Comparison of ENCODE assay signal across 13 cellular contexts in genomic region chr22:44088976-44089570, GRCh38.
DNase-seq lines count a peak whose midpoint lies in the region; ATAC-seq, FAIRE-seq and TF ChIP-seq lines count a peak whose summit lies in the region.
"Had no signal": no experiment of that assay in that cellular context is flagged by ENCODE, and none has a peak within 500 bp of the region (broad histone marks: within the 10 kb centered on the region; RNA-seq: fewer than 3 reads in every experiment).

No MANE protein-coding gene starts in this region.

- H3K9ac ChIP-seq in IMR-90 (ENCODE audit: low read depth, low read length): no peak overlapping the region
- no peak overlapping the region for H3K9ac ChIP-seq in kidney (ENCODE audit: low read length in 2 of 2)

- no peak overlapping the region for H3K27ac ChIP-seq in IMR-90 (ENCODE audit: insufficient read depth, low read length)
- H3K27ac ChIP-seq in kidney (ENCODE audit: low read depth in 2 of 2, low read length in 2 of 2): no peak overlapping the region

- H3K4me1 ChIP-seq in IMR-90 (ENCODE audit: control insufficient read depth, insufficient read depth, low read length): peaks cover 10% of the 10 kb centered on the region; the same call in 1 of the 2 replicates
- H3K4me1 ChIP-seq in kidney (ENCODE audit: control insufficient read depth in 1 of 2, insufficient read depth in 1 of 2, low read depth in 1 of 2, low read length in 2 of 2): no peaks in the 10 kb centered on the region

- TF ChIP-seq CTCF in IMR-90 (conservative IDR thresholded peaks at IDR 0.05; ENCODE audit: low read depth, low read length): no peak
- no peak for TF ChIP-seq CTCF in kidney (IDR thresholded peaks at IDR 0.05; ENCODE audit: borderline replicate concordance, extremely low read depth, insufficient read depth)

- H3K9me3 Mint-ChIP-seq in central memory CD8-positive, alpha-beta T cell: no peaks in the 10 kb centered on the region
- peaks cover 2% of the 10 kb centered on the region for H3K9me3 Mint-ChIP-seq in activated CD4-positive, alpha-beta memory T cell treated with anti-CD3 and anti-CD28 coated beads for 36 hours
- H3K9me3 Mint-ChIP-seq: stimulated activated naive CD8-positive, alpha-beta T cell treated with anti-CD3 and anti-CD28 coated beads, Interleukin-15, Interleukin-2, amounts not matched to agents 100 ng/mL and 50 ng/mL, for 24 hours had no signal

- DNase-seq in IMR-90 (peak; percentile 22), kidney (peak; percentile 45), stromal cell of bone marrow (ENCODE audit: low read depth) (peak; percentile 53), SKM-1 (lab: John Stamatoyannopoulos, UW; ENCODE audit: unreplicated experiment) (no peak)
- no peak for DNase-seq in central memory CD8-positive, alpha-beta T cell (ENCODE audit: low spot score in 2 of 2)
- no peak for DNase-seq in activated CD4-positive, alpha-beta memory T cell treated with anti-CD3 and anti-CD28 coated beads for 36 hours
- DNase-seq: activated CD8-positive, alpha-beta memory T cell treated with anti-CD3 and anti-CD28 coated beads, Interleukin-2, amount 10 ng/mL, durations not matched to agents 7 days and 5 days; NCI-H526; T-helper 1 cell had no signal

- dilution Hi-C loops in IMR-90 (cut with HindIII; ENCODE audit: low sequenced_read_pairs, unreplicated experiment): no loop called here

- TF ChIP-seq RAD21 in IMR-90 (IDR thresholded peaks at IDR 0.05; ENCODE audit: low read length): no peak

- no peak for FAIRE-seq in kidney (lab: Jason Lieb, UNC)
- FAIRE-seq: K562 had no signal

- no peaks in the 10 kb centered on the region; the same call in none of the 2 replicates for H4K20me1 ChIP-seq in IMR-90 (ENCODE audit: insufficient read depth, low read length)

- H3K9me3 ChIP-seq in IMR-90 (ENCODE audit: control insufficient read depth, insufficient read depth, low read length): peaks cover 4% of the 10 kb centered on the region; the same call in 1 of the 2 replicates
- peaks cover 0 to 4% of the 10 kb centered on the region in 2 donors for H3K9me3 ChIP-seq in kidney (ENCODE audit: control insufficient read depth in 1 of 2, low read length in 2 of 2)

- TF ChIP-seq POLR2A in IMR-90 (IDR thresholded peaks at IDR 0.05; ENCODE audit: low read depth, low read length): no peak

- H3K4me2 ChIP-seq in IMR-90 (ENCODE audit: low read depth, low read length): no peak overlapping the region

- H3K4me3 ChIP-seq in IMR-90 (ENCODE audit: insufficient read depth, low read depth, low read length) (no peak overlapping the region), kidney (ENCODE audit: low read length in 2 of 2) (no peak overlapping the region)
- H3K4me3 ChIP-seq: K562 had no signal

- whole genome bisulfite sequencing in IMR-90 (ENCODE audit: extremely low coverage in 2 of 2, insufficient read length in 1 of 2), 2 experiments: 62% methylated on average over 4 of the region's 17 CpGs; no CpG with 5 or more reads in 1 of the 2 experiments

- H2BK15ac ChIP-seq in IMR-90 (ENCODE audit: low read depth, low read length): no peak overlapping the region

- peak overlapping the region; percentile 6 for H2AK9ac ChIP-seq in IMR-90 (replicated peaks; ENCODE audit: low read depth, low read length, poor library complexity)

- no peak overlapping the region for H3K14ac ChIP-seq in IMR-90 (replicated peaks; ENCODE audit: low read depth, low read length)

- no peak overlapping the region for H3K56ac ChIP-seq in IMR-90 (ENCODE audit: extremely low read depth, insufficient read depth, low read length)

- H3K23ac ChIP-seq in IMR-90 (ENCODE audit: low read depth, low read length): no peak overlapping the region

- POLR2A ChIA-PET in IMR-90 (lab: Charles Lee; ENCODE audit: unreplicated experiment): no interaction called here
- POLR2A ChIA-PET in activated CD4-positive, alpha-beta memory T cell treated with anti-CD3 and anti-CD28 coated beads for 36 hours (lab: Charles Lee): no interaction called here

- no TSS peak for BruUV-seq in IMR-90 (replicated peaks; lab: Mats Ljungman, UMichigan)

- CTCF ChIA-PET in IMR-90 (lab: Yijun Ruan, JAX): interaction anchor here (1.0 kb wide), 1 partner anchor 96 kb away, joined by 4 read pairs; no protein-coding TSS in a partner anchor
- CTCF ChIA-PET in activated CD4-positive, alpha-beta memory T cell treated with anti-CD3 and anti-CD28 coated beads for 36 hours (lab: Charles Lee): interaction anchor here (8.3 kb wide), 1 partner anchor 95 kb away, joined by 182 read pairs; no protein-coding TSS in a partner anchor

- H2BK5ac ChIP-seq in IMR-90 (ENCODE audit: low read depth, low read length, poor library complexity, severe bottlenecking): no peak overlapping the region

- H3K36me3 Mint-ChIP-seq in central memory CD8-positive, alpha-beta T cell (ENCODE audit: insufficient read depth): peaks cover 2% of the 10 kb centered on the region
- H3K36me3 Mint-ChIP-seq in activated CD4-positive, alpha-beta memory T cell treated with anti-CD3 and anti-CD28 coated beads for 36 hours: peaks cover 1% of the 10 kb centered on the region

- peak overlapping the region; percentile 60 for H3K27ac Mint-ChIP-seq in central memory CD8-positive, alpha-beta T cell (ENCODE audit: low read depth)
- H3K27ac Mint-ChIP-seq in activated CD4-positive, alpha-beta memory T cell treated with anti-CD3 and anti-CD28 coated beads for 36 hours: no peak overlapping the region
- H3K27ac Mint-ChIP-seq: activated CD8-positive, alpha-beta memory T cell treated with anti-CD3 and anti-CD28 coated beads, Interleukin-2, amount 10 ng/mL, durations not matched to agents 7 days and 5 days; stimulated activated naive CD8-positive, alpha-beta T cell treated with anti-CD3 and anti-CD28 coated beads, Interleukin-15, Interleukin-2, amounts not matched to agents 100 ng/mL and 50 ng/mL, for 24 hours had no signal

- peaks cover 4 to 9% of the 10 kb centered on the region in 2 experiments; a peak in 2 of 4 replicates for H3K79me1 ChIP-seq in IMR-90 (ENCODE audit: low read depth in 1 of 2, low read length in 2 of 2)

- H2AK5ac ChIP-seq in IMR-90 (ENCODE audit: low read depth, low read length): no peak overlapping the region

- no peak overlapping the region for H3K4ac ChIP-seq in IMR-90 (ENCODE audit: low read depth, low read length)

- no peak overlapping the region for H3K18ac ChIP-seq in IMR-90 (ENCODE audit: low read depth, low read length)

- H3K9me1 ChIP-seq in IMR-90 (ENCODE audit: insufficient read depth, low read length): no peaks in the 10 kb centered on the region

- no peak overlapping the region for H4K5ac ChIP-seq in IMR-90 (ENCODE audit: low read depth, low read length)

- H4K8ac ChIP-seq in IMR-90 (ENCODE audit: low read depth in 2 of 2, low read length in 2 of 2): no peak overlapping the region

- intact Hi-C loops in IMR-90 (cut with micrococcal nuclease) (no loop called here), kidney (cut with DNase I) (loop anchor here (10.0 kb wide), 1 partner anchor 94 kb away; no protein-coding TSS in a partner anchor)
- intact Hi-C loops in activated CD4-positive, alpha-beta memory T cell treated with anti-CD3 and anti-CD28 coated beads for 36 hours (cut with micrococcal nuclease): no loop called here

- in situ Hi-C loops in IMR-90 (cut with MboI; ENCODE audit: low sequenced_read_pairs): loop anchor here (5.0 kb wide), 1 partner anchor 533 kb away; no protein-coding TSS in a partner anchor

- no peak overlapping the region for H2BK120ac ChIP-seq in IMR-90 (ENCODE audit: low read depth, low read length)

- no peak overlapping the region for H3K4me3 Mint-ChIP-seq in central memory CD8-positive, alpha-beta T cell
- no peak overlapping the region for H3K4me3 Mint-ChIP-seq in activated CD4-positive, alpha-beta memory T cell treated with anti-CD3 and anti-CD28 coated beads for 36 hours
- H3K4me3 Mint-ChIP-seq: activated CD8-positive, alpha-beta memory T cell treated with anti-CD3 and anti-CD28 coated beads, Interleukin-2, amount 10 ng/mL, durations not matched to agents 7 days and 5 days; stimulated activated naive CD8-positive, alpha-beta T cell treated with anti-CD3 and anti-CD28 coated beads, Interleukin-15, Interleukin-2, amounts not matched to agents 100 ng/mL and 50 ng/mL, for 24 hours had no signal

- no peak overlapping the region for H4K91ac ChIP-seq in IMR-90 (ENCODE audit: insufficient read depth, low read depth, low read length)

- H3K4me1 Mint-ChIP-seq in central memory CD8-positive, alpha-beta T cell: peaks cover 6% of the 10 kb centered on the region
- H3K4me1 Mint-ChIP-seq in activated CD4-positive, alpha-beta memory T cell treated with anti-CD3 and anti-CD28 coated beads for 36 hours (ENCODE audit: low read depth): peaks cover 13% of the 10 kb centered on the region

- H3K36me3 ChIP-seq in IMR-90 (ENCODE audit: control insufficient read depth, insufficient read depth, low read length) (no peaks in the 10 kb centered on the region), kidney (ENCODE audit: control insufficient read depth in 1 of 2, insufficient read depth in 2 of 2, low read length in 2 of 2) (no peaks in the 10 kb centered on the region)

- H3K27me3 Mint-ChIP-seq in central memory CD8-positive, alpha-beta T cell: no peaks in the 10 kb centered on the region
- H3K27me3 Mint-ChIP-seq in activated CD4-positive, alpha-beta memory T cell treated with anti-CD3 and anti-CD28 coated beads for 36 hours: no peaks in the 10 kb centered on the region
- H3K27me3 Mint-ChIP-seq: activated CD8-positive, alpha-beta memory T cell treated with anti-CD3 and anti-CD28 coated beads, Interleukin-2, amount 10 ng/mL, durations not matched to agents 7 days and 5 days; stimulated activated naive CD8-positive, alpha-beta T cell treated with anti-CD3 and anti-CD28 coated beads, Interleukin-15, Interleukin-2, amounts not matched to agents 100 ng/mL and 50 ng/mL, for 24 hours had no signal

- H2BK20ac ChIP-seq in IMR-90 (ENCODE audit: low read depth, low read length): no peak overlapping the region

- H2AFZ ChIP-seq in IMR-90 (replicated peaks; ENCODE audit: low read length, poor library complexity): no peak overlapping the region

- peak; percentile 45 for ATAC-seq in IMR-90 (ENCODE audit: low read depth)
- no peak for ATAC-seq in central memory CD8-positive, alpha-beta T cell (replicated peaks; ENCODE audit: extremely low read depth, poor library complexity, severe bottlenecking)
- ATAC-seq in GM19455 (IDR thresholded peaks at IDR 0.05; ENCODE audit: unreplicated experiment): no peak
- ATAC-seq in HG03460 (IDR thresholded peaks at IDR 0.05; ENCODE audit: unreplicated experiment): no peak
- ATAC-seq: activated CD8-positive, alpha-beta memory T cell treated with anti-CD3 and anti-CD28 coated beads, Interleukin-2, amount 10 ng/mL, durations not matched to agents 7 days and 5 days; K562 had no signal

- no peaks in the 10 kb centered on the region for H3K27me3 ChIP-seq in IMR-90 (ENCODE audit: control insufficient read depth, insufficient read depth, low read length)

TF ChIP-seq in IMR-90, 13 proteins besides CTCF, POLR2A, EP300 and RAD21 (continues in another document):
- no peak for TF ChIP-seq SMC3 (IDR thresholded peaks at IDR 0.05; ENCODE audit: low read depth, low read length)
- TF ChIP-seq NFE2L2 (IDR thresholded peaks at IDR 0.05; ENCODE audit: low read depth, low read length): no peak
- no peak for TF ChIP-seq CHD1 (IDR thresholded peaks at IDR 0.05; ENCODE audit: low read depth, low read length)
- no peak for TF ChIP-seq RFX5 (IDR thresholded peaks at IDR 0.05; ENCODE audit: low read depth, low read length)
- TF ChIP-seq MAFK (IDR thresholded peaks at IDR 0.05; ENCODE audit: low read depth, low read length): no peak

Comparison
In these comparisons a context has a peak if more than half of its experiments do, and no peak if none do; other contexts are left out.
1. DNase-seq: peak in IMR-90 (single experiment), kidney (single experiment) and stromal cell of bone marrow (single experiment); none in central memory CD8-positive, alpha-beta T cell (0 of 2), activated CD4-positive, alpha-beta memory T cell treated with anti-CD3 and anti-CD28 coated beads for 36 hours (single experiment) and SKM-1 (single experiment).